ENCODE assay signal across 1 cellular context in the genomic region with DNA sequence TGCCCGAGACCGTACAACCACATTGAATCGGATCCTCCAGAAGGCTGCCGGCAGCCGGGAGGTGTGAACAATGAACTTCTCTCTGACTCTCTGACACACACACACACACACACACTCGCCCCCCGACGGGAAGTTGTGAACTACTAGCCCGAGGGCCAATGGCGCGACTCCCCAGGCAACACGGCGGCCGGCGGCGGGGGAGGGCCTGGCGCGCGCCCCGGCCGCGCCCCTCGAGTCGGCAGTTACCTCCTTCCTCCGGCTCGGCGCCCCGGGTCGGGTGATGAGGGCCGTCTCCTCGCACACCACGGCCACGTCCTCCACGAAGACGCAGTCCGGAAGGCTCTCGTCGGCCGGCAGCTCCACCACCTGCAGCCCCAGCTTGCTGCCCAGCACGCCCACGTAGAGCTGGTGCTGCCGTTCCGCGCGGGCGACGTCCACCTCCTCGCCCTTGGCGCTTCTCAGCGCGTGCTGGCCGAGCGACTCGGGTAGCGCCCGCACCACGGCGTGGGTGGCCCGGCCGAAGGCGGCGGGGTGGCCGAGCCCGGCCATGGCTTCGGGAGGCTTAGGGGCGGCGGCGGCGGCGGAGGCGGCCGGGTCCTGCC.
A peak's percentile ranks its signal among the peaks of the same experiment; 100 is the strongest.
TF ChIP-seq lines count a peak whose summit lies in the region.

No MANE protein-coding gene starts in this region.

TF ChIP-seq in WTC11, 78 proteins besides CTCF, POLR2A, EP300 and RAD21 (continued from another document and continues in another):
- TF ChIP-seq, protein P1, sequence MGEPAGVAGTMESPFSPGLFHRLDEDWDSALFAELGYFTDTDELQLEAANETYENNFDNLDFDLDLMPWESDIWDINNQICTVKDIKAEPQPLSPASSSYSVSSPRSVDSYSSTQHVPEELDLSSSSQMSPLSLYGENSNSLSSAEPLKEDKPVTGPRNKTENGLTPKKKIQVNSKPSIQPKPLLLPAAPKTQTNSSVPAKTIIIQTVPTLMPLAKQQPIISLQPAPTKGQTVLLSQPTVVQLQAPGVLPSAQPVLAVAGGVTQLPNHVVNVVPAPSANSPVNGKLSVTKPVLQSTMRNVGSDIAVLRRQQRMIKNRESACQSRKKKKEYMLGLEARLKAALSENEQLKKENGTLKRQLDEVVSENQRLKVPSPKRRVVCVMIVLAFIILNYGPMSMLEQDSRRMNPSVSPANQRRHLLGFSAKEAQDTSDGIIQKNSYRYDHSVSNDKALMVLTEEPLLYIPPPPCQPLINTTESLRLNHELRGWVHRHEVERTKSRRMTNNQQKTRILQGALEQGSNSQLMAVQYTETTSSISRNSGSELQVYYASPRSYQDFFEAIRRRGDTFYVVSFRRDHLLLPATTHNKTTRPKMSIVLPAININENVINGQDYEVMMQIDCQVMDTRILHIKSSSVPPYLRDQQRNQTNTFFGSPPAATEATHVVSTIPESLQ (CRISPR knock-in tag; IDR thresholded peaks at IDR 0.05), result no peak
- peak; percentile 63; the same call in 1 of the 2 replicates for TF ChIP-seq CREM (CRISPR knock-in tag; IDR thresholded peaks at IDR 0.05)
- TF ChIP-seq, protein P2, sequence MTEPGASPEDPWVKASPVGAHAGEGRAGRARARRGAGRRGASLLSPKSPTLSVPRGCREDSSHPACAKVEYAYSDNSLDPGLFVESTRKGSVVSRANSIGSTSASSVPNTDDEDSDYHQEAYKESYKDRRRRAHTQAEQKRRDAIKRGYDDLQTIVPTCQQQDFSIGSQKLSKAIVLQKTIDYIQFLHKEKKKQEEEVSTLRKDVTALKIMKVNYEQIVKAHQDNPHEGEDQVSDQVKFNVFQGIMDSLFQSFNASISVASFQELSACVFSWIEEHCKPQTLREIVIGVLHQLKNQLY (CRISPR knock-in tag; IDR thresholded peaks at IDR 0.05), result no peak
- TF ChIP-seq, protein P3, sequence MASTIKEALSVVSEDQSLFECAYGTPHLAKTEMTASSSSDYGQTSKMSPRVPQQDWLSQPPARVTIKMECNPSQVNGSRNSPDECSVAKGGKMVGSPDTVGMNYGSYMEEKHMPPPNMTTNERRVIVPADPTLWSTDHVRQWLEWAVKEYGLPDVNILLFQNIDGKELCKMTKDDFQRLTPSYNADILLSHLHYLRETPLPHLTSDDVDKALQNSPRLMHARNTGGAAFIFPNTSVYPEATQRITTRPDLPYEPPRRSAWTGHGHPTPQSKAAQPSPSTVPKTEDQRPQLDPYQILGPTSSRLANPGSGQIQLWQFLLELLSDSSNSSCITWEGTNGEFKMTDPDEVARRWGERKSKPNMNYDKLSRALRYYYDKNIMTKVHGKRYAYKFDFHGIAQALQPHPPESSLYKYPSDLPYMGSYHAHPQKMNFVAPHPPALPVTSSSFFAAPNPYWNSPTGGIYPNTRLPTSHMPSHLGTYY (CRISPR knock-in tag; IDR thresholded peaks at IDR 0.05), result no peak
- TF ChIP-seq NFYB (CRISPR knock-in tag; conservative IDR thresholded peaks at IDR 0.05; ENCODE audit: low read depth), result no peak; the same call in 1 of the 2 replicates
- TF ChIP-seq, protein P4, sequence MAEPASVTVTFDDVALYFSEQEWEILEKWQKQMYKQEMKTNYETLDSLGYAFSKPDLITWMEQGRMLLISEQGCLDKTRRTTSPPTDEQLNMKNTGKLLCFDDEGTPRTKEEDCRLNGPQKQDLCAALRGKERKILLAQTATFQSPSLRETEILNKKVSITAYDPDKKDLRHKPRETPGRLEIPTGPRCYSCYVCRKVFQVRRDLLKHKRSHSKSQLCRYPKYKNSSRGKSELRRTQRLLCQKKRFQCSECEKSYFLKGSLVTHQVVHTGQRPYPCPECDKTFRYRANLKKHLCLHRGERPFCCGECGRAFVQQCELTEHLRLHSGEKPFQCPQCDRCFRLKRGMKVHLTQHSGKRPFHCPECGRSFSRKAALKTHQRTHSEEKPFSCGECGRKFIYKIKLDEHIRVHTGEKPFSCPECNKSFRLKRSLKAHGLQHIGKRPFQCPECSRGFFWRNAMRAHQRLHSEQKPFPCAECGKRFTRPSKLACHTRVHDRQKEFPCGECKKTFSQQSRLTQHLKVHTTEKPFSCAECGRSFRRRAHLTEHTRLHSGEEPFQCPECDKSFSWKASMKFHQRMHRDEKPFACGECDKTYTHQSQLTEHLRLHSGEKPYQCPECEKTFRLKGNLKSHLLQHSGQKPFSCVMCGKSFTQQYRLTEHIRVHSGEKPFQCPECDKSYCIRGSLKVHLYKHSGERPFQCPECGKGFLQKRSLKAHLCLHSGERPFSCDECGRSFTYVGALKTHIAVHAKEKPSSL (CRISPR knock-in tag; conservative IDR thresholded peaks at IDR 0.05), result no peak
- peak; percentile 60; the same call in 1 of the 2 replicates for TF ChIP-seq TCF7 (CRISPR knock-in tag; IDR thresholded peaks at IDR 0.05; ENCODE audit: low read depth)
- TF ChIP-seq, protein P5, sequence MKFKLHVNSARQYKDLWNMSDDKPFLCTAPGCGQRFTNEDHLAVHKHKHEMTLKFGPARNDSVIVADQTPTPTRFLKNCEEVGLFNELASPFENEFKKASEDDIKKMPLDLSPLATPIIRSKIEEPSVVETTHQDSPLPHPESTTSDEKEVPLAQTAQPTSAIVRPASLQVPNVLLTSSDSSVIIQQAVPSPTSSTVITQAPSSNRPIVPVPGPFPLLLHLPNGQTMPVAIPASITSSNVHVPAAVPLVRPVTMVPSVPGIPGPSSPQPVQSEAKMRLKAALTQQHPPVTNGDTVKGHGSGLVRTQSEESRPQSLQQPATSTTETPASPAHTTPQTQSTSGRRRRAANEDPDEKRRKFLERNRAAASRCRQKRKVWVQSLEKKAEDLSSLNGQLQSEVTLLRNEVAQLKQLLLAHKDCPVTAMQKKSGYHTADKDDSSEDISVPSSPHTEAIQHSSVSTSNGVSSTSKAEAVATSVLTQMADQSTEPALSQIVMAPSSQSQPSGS (CRISPR knock-in tag; IDR thresholded peaks at IDR 0.05; ENCODE audit: borderline replicate concordance, low read depth), result no peak
- TF ChIP-seq FOXP1 (CRISPR knock-in tag; IDR thresholded peaks at IDR 0.05; ENCODE audit: borderline replicate concordance), result peak; percentile 94
- TF ChIP-seq, protein P6, sequence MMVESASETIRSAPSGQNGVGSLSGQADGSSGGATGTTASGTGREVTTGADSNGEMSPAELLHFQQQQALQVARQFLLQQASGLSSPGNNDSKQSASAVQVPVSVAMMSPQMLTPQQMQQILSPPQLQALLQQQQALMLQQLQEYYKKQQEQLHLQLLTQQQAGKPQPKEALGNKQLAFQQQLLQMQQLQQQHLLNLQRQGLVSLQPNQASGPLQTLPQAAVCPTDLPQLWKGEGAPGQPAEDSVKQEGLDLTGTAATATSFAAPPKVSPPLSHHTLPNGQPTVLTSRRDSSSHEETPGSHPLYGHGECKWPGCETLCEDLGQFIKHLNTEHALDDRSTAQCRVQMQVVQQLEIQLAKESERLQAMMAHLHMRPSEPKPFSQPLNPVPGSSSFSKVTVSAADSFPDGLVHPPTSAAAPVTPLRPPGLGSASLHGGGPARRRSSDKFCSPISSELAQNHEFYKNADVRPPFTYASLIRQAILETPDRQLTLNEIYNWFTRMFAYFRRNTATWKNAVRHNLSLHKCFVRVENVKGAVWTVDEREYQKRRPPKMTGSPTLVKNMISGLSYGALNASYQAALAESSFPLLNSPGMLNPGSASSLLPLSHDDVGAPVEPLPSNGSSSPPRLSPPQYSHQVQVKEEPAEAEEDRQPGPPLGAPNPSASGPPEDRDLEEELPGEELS (CRISPR knock-in tag; IDR thresholded peaks at IDR 0.05), result peak; percentile 91
- no peak for TF ChIP-seq ELF4 (CRISPR knock-in tag; IDR thresholded peaks at IDR 0.05; ENCODE audit: low read depth)
- TF ChIP-seq, protein P7, sequence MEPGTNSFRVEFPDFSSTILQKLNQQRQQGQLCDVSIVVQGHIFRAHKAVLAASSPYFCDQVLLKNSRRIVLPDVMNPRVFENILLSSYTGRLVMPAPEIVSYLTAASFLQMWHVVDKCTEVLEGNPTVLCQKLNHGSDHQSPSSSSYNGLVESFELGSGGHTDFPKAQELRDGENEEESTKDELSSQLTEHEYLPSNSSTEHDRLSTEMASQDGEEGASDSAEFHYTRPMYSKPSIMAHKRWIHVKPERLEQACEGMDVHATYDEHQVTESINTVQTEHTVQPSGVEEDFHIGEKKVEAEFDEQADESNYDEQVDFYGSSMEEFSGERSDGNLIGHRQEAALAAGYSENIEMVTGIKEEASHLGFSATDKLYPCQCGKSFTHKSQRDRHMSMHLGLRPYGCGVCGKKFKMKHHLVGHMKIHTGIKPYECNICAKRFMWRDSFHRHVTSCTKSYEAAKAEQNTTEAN (CRISPR knock-in tag; IDR thresholded peaks at IDR 0.05), result peak; percentile 98
- TF ChIP-seq, protein P8, sequence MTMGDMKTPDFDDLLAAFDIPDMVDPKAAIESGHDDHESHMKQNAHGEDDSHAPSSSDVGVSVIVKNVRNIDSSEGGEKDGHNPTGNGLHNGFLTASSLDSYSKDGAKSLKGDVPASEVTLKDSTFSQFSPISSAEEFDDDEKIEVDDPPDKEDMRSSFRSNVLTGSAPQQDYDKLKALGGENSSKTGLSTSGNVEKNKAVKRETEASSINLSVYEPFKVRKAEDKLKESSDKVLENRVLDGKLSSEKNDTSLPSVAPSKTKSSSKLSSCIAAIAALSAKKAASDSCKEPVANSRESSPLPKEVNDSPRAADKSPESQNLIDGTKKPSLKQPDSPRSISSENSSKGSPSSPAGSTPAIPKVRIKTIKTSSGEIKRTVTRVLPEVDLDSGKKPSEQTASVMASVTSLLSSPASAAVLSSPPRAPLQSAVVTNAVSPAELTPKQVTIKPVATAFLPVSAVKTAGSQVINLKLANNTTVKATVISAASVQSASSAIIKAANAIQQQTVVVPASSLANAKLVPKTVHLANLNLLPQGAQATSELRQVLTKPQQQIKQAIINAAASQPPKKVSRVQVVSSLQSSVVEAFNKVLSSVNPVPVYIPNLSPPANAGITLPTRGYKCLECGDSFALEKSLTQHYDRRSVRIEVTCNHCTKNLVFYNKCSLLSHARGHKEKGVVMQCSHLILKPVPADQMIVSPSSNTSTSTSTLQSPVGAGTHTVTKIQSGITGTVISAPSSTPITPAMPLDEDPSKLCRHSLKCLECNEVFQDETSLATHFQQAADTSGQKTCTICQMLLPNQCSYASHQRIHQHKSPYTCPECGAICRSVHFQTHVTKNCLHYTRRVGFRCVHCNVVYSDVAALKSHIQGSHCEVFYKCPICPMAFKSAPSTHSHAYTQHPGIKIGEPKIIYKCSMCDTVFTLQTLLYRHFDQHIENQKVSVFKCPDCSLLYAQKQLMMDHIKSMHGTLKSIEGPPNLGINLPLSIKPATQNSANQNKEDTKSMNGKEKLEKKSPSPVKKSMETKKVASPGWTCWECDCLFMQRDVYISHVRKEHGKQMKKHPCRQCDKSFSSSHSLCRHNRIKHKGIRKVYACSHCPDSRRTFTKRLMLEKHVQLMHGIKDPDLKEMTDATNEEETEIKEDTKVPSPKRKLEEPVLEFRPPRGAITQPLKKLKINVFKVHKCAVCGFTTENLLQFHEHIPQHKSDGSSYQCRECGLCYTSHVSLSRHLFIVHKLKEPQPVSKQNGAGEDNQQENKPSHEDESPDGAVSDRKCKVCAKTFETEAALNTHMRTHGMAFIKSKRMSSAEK (CRISPR knock-in tag; IDR thresholded peaks at IDR 0.05; ENCODE audit: borderline replicate concordance), result no peak
- TF ChIP-seq, protein P9, sequence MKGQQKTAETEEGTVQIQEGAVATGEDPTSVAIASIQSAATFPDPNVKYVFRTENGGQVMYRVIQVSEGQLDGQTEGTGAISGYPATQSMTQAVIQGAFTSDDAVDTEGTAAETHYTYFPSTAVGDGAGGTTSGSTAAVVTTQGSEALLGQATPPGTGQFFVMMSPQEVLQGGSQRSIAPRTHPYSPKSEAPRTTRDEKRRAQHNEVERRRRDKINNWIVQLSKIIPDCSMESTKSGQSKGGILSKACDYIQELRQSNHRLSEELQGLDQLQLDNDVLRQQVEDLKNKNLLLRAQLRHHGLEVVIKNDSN (CRISPR knock-in tag; IDR thresholded peaks at IDR 0.05), result no peak
- no peak for TF ChIP-seq TEAD4 (CRISPR knock-in tag; IDR thresholded peaks at IDR 0.05)
- no peak for TF ChIP-seq IRF2 (CRISPR knock-in tag; IDR thresholded peaks at IDR 0.05; ENCODE audit: borderline replicate concordance, low read depth)
- TF ChIP-seq, protein P10, sequence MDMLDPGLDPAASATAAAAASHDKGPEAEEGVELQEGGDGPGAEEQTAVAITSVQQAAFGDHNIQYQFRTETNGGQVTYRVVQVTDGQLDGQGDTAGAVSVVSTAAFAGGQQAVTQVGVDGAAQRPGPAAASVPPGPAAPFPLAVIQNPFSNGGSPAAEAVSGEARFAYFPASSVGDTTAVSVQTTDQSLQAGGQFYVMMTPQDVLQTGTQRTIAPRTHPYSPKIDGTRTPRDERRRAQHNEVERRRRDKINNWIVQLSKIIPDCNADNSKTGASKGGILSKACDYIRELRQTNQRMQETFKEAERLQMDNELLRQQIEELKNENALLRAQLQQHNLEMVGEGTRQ (CRISPR knock-in tag; IDR thresholded peaks at IDR 0.05), result no peak
- peak; percentile 72; the same call in 1 of the 2 replicates for TF ChIP-seq TEAD1 (CRISPR knock-in tag; IDR thresholded peaks at IDR 0.05)
- peak; percentile 91; the same call in 1 of the 2 replicates for TF ChIP-seq KAT7 (CRISPR knock-in tag; IDR thresholded peaks at IDR 0.05; ENCODE audit: borderline replicate concordance)
- TF ChIP-seq FOXK1 (CRISPR knock-in tag; IDR thresholded peaks at IDR 0.05), result no peak; the same call in none of the 2 replicates
- TF ChIP-seq, protein P11, sequence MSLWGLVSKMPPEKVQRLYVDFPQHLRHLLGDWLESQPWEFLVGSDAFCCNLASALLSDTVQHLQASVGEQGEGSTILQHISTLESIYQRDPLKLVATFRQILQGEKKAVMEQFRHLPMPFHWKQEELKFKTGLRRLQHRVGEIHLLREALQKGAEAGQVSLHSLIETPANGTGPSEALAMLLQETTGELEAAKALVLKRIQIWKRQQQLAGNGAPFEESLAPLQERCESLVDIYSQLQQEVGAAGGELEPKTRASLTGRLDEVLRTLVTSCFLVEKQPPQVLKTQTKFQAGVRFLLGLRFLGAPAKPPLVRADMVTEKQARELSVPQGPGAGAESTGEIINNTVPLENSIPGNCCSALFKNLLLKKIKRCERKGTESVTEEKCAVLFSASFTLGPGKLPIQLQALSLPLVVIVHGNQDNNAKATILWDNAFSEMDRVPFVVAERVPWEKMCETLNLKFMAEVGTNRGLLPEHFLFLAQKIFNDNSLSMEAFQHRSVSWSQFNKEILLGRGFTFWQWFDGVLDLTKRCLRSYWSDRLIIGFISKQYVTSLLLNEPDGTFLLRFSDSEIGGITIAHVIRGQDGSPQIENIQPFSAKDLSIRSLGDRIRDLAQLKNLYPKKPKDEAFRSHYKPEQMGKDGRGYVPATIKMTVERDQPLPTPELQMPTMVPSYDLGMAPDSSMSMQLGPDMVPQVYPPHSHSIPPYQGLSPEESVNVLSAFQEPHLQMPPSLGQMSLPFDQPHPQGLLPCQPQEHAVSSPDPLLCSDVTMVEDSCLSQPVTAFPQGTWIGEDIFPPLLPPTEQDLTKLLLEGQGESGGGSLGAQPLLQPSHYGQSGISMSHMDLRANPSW (CRISPR knock-in tag; conservative IDR thresholded peaks at IDR 0.05; ENCODE audit: low read depth), result no peak
- no peak for TF ChIP-seq ATF1 (CRISPR knock-in tag; IDR thresholded peaks at IDR 0.05)
- TF ChIP-seq OVOL2 (CRISPR knock-in tag; IDR thresholded peaks at IDR 0.05; ENCODE audit: borderline replicate concordance), result no peak
- no peak for TF ChIP-seq GABPB1 (CRISPR knock-in tag; IDR thresholded peaks at IDR 0.05)
